In genomic region chr2:121150126-121150525, GRCh38 we compare ENCODE assay signal across 15 cellular contexts.
DNase-seq lines count a peak whose midpoint lies in the region; ATAC-seq and TF ChIP-seq lines count a peak whose summit lies in the region.
"Had no signal": no experiment of that assay in that cellular context is flagged by ENCODE, and none has a peak within 500 bp of the region (broad histone marks: within the 10 kb centered on the region; RNA-seq: fewer than 3 reads in every experiment).

No MANE protein-coding gene starts in this region.

- CTCF ChIA-PET in Panc1 (lab: Charles Lee), result no interaction called here

- H3K4me1 Mint-ChIP-seq in neural progenitor cell, result no peaks in the 10 kb centered on the region
- H3K4me1 Mint-ChIP-seq: CD4-positive, alpha-beta memory T cell had no signal

- H3K4me3 ChIP-seq in Panc1 (ENCODE audit: low read depth in 2 of 2, low read length in 2 of 2) (no peak overlapping the region), neural progenitor cell (no peak overlapping the region)
- H3K4me3 ChIP-seq in effector memory CD4-positive, alpha-beta T cell (ENCODE audit: insufficient read depth, low read depth, low read length, poor library complexity, severe bottlenecking), result no peak overlapping the region

- H3K9me3 ChIP-seq in Panc1 (ENCODE audit: control insufficient read depth, insufficient read depth, low read depth, low read length) (no peaks in the 10 kb centered on the region), neural progenitor cell (ENCODE audit: low read depth) (no peaks in the 10 kb centered on the region)
- H3K9me3 ChIP-seq in effector memory CD4-positive, alpha-beta T cell (ENCODE audit: control insufficient read depth, low read length), result no peaks in the 10 kb centered on the region
- H3K9me3 ChIP-seq: BE2C had no signal

- intact Hi-C loops in left ventricle myocardium superior (cut with micrococcal nuclease), result no loop called here
- intact Hi-C loops in Right ventricle myocardium inferior (cut with DNase I), result no loop called here
- intact Hi-C loops in Panc1 (cut with micrococcal nuclease; ENCODE audit: unreplicated experiment), result no loop called here

- peak; percentile 29 for ATAC-seq in left ventricle myocardium superior
- no peak for ATAC-seq in Right ventricle myocardium inferior
- 0 out of 2 replicates have a peak, but pooled peaks have one; percentile 45 for ATAC-seq in Panc1
- no peak for ATAC-seq in GM18867 (IDR thresholded peaks at IDR 0.05; ENCODE audit: unreplicated experiment)

- no peak overlapping the region for H3K4me3 Mint-ChIP-seq in neural progenitor cell
- H3K4me3 Mint-ChIP-seq: CD4-positive, alpha-beta memory T cell; HFFc6 had no signal

- no peak overlapping the region for H2AFZ ChIP-seq in neural progenitor cell (replicated peaks)

- H3K79me2 ChIP-seq in neural progenitor cell (ENCODE audit: low read depth), result no peaks in the 10 kb centered on the region

- H3K27ac Mint-ChIP-seq in neural progenitor cell, result peak overlapping the region; percentile 25
- H3K27ac Mint-ChIP-seq: CD4-positive, alpha-beta memory T cell; HFFc6 had no signal

- no TSS peak for BruUV-seq in Panc1 (replicated peaks; lab: Mats Ljungman, UMichigan)

- POLR2A ChIA-PET in Panc1 (lab: Charles Lee), result no interaction called here

- H3K36me3 ChIP-seq in Panc1 (ENCODE audit: control insufficient read depth, insufficient read depth, low read length) (no peaks in the 10 kb centered on the region), neural progenitor cell (no peaks in the 10 kb centered on the region)
- H3K36me3 ChIP-seq in effector memory CD4-positive, alpha-beta T cell (ENCODE audit: control insufficient read depth, insufficient read depth, low read length), result no peaks in the 10 kb centered on the region
- H3K36me3 ChIP-seq: BE2C had no signal

- in situ Hi-C loops in Panc1 (cut with HindIII; ENCODE audit: low pct_unique_long_range_greater_than_20kb, low sequenced_read_pairs), result no loop called here

- no peaks in the 10 kb centered on the region for H4K20me1 ChIP-seq in neural progenitor cell (ENCODE audit: low read depth)

- H3K9me3 Mint-ChIP-seq in neural progenitor cell, result no peaks in the 10 kb centered on the region
- H3K9me3 Mint-ChIP-seq: HFFc6 had no signal

- H3K36me3 Mint-ChIP-seq in neural progenitor cell, result no peaks in the 10 kb centered on the region
- H3K36me3 Mint-ChIP-seq: CD4-positive, alpha-beta memory T cell had no signal

- H3K27ac ChIP-seq in Panc1 (ENCODE audit: low read length), result no peak overlapping the region
- no peak overlapping the region for H3K27ac ChIP-seq in neural progenitor cell
- H3K27ac ChIP-seq in effector memory CD4-positive, alpha-beta T cell (ENCODE audit: insufficient read depth, low read length, poor library complexity, severe bottlenecking), result no peak overlapping the region
- H3K27ac ChIP-seq: C4-2B had no signal

- H3K9ac ChIP-seq in neural progenitor cell, result no peak overlapping the region

- DNase-seq in left ventricle myocardium superior (no peak), Right ventricle myocardium inferior (ENCODE audit: missing footprints) (no peak), Panc1 (ENCODE audit: low read depth, low spot score) (no peak), neural progenitor cell (ENCODE audit: low spot score) (no peak), SW 1271 (lab: John Stamatoyannopoulos, UW) (no peak)
- no peak for DNase-seq in effector memory CD4-positive, alpha-beta T cell
- DNase-seq: BE2C; CD4-positive, alpha-beta memory T cell; DMS153; DMS79 treated with DMSO at 0.1 percent for 48 hours; EL; HCEC 1CT; HFFc6 had no signal

- H3K4me1 ChIP-seq in Panc1 (ENCODE audit: control insufficient read depth, insufficient read depth, low read length), result no peaks in the 10 kb centered on the region
- H3K4me1 ChIP-seq in neural progenitor cell, result no peaks in the 10 kb centered on the region
- no peaks in the 10 kb centered on the region for H3K4me1 ChIP-seq in effector memory CD4-positive, alpha-beta T cell (ENCODE audit: control insufficient read depth, insufficient read depth, low read length, poor library complexity, severe bottlenecking)
- H3K4me1 ChIP-seq: BE2C had no signal

- no peaks in the 10 kb centered on the region for H3K27me3 Mint-ChIP-seq in neural progenitor cell (ENCODE audit: insufficient read depth, low read depth)
- H3K27me3 Mint-ChIP-seq: CD4-positive, alpha-beta memory T cell had no signal

- TF ChIP-seq CTCF in Panc1 (IDR thresholded peaks at IDR 0.05) (no peak), neural progenitor cell (IDR thresholded peaks at IDR 0.05) (no peak)

- H3F3A ChIP-seq in neural progenitor cell (ENCODE audit: low read depth), result no peaks in the 10 kb centered on the region

- no peak overlapping the region for H3K4me2 ChIP-seq in neural progenitor cell

- H3K27me3 ChIP-seq in Panc1 (ENCODE audit: control insufficient read depth, insufficient read depth, low read length) (no peaks in the 10 kb centered on the region), neural progenitor cell (no peaks in the 10 kb centered on the region)
- H3K27me3 ChIP-seq in effector memory CD4-positive, alpha-beta T cell (replicated peaks; ENCODE audit: control insufficient read depth, insufficient read depth, low read length, poor library complexity, severe bottlenecking), result no peaks in the 10 kb centered on the region
- H3K27me3 ChIP-seq: BE2C had no signal

Comparison
In these comparisons a context has a peak if more than half of its experiments do, and no peak if none do; other contexts are left out.
1. ATAC-seq: peak in left ventricle myocardium superior (single experiment) and Panc1 (single experiment); none in Right ventricle myocardium inferior (single experiment) and GM18867 (single experiment).